ENCODE assay signal across 28 cellular contexts in the genomic region with DNA sequence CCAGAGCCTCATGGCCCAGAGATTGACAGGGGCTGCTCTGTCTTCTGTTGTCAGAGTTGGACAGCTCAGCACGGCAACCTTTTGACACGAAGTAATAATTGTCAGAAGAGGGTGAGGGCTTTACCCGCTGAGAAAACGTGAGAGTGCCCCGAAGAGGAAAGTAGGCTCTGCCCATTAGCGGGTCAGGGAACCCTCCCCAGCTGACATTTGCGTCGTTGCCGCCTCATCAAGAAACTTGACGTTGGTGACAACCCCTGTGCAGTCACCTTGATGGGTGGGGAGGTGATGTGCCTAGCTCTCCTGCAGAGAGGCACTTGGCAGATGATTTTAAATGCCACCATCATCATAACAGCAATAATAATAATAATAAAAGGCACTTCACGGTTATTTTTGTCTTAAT.
"Had no signal": no experiment of that assay in that cellular context is flagged by ENCODE, and none has a peak within 500 bp of the region (broad histone marks: within the 10 kb centered on the region; RNA-seq: fewer than 3 reads in every experiment).

No MANE protein-coding gene starts in this region.

- H3K9ac ChIP-seq: neural progenitor cell had no signal

- FAIRE-seq: endothelial cell of umbilical vein, islet of Langerhans had no signal

- H2AFZ ChIP-seq: neural progenitor cell had no signal

- H3K9me3 ChIP-seq: mucosa of descending colon, thoracic aorta, uterus had no signal

- H3K4me2 ChIP-seq: neural progenitor cell had no signal

- H3K36me3 ChIP-seq: esophagus muscularis mucosa, gastroesophageal sphincter, heart left ventricle, left lung, neural progenitor cell, spleen, thoracic aorta, tibial nerve, upper lobe of left lung, uterus had no signal

- ATAC-seq: foreskin keratinocyte; gastroesophageal sphincter; heart left ventricle; left cardiac atrium; left lung; mucosa of descending colon; natural killer cell treated with Interleukin-12 subunit alpha and Interleukin-12 subunit beta and Interleukin-15 and Interleukin-18, amount 100 ng/mL, for 72 hours; psoas muscle; right cardiac atrium; stimulated activated memory B cell treated with anti-CD40 and anti-IgM and Interleukin-4, amounts not matched to agents 10 μg/mL and 1 μg/mL and 100 μg/mL, for 72 hours; stimulated activated naive CD8-positive, alpha-beta T cell treated with anti-CD3 and anti-CD28 coated beads, Interleukin-15, Interleukin-2, amounts not matched to agents 100 U/mL and 50 U/mL, for 24 hours had no signal

- H3K4me1 ChIP-seq: esophagus muscularis mucosa, foreskin keratinocyte, gastroesophageal sphincter, left lung, neural progenitor cell, psoas muscle, upper lobe of left lung, uterus had no signal

- H3K27me3 ChIP-seq: esophagus muscularis mucosa, foreskin keratinocyte, gastroesophageal sphincter, heart left ventricle, left lung, neural progenitor cell, spleen, tibial nerve, upper lobe of left lung, uterus had no signal

- DNase-seq: effector CD8-positive, alpha-beta T cell; foreskin keratinocyte; heart left ventricle; hippocampal formation; left cardiac atrium; left lung; mesenchymal stem cell; mucosa of descending colon; naive B cell; nucleus accumbens; psoas muscle; right cardiac atrium; spleen; stimulated activated CD4-positive, alpha-beta T cell treated with anti-CD3 and anti-CD28 coated beads, Interleukin-4, amount 100 ng/mL, for 4 hours; stimulated activated naive CD8-positive, alpha-beta T cell treated with anti-CD3 and anti-CD28 coated beads, Interleukin-15, Interleukin-2, amounts not matched to agents 100 U/mL and 50 U/mL, for 24 hours; substantia nigra; upper lobe of left lung; uterus had no signal

- H3K27ac ChIP-seq: esophagus muscularis mucosa, foreskin keratinocyte, gastroesophageal sphincter, heart left ventricle, left lung, neural progenitor cell, psoas muscle, skin epidermis, spleen, thoracic aorta, tibial nerve, upper lobe of left lung, uterus had no signal

- H3K4me3 ChIP-seq: esophagus muscularis mucosa, gastroesophageal sphincter, heart left ventricle, left lung, mucosa of descending colon, neural progenitor cell, psoas muscle, skin epidermis, spleen, thoracic aorta, tibial nerve, upper lobe of left lung, uterus had no signal
